ENCODE assay signal across 29 cellular contexts in the genomic region with DNA sequence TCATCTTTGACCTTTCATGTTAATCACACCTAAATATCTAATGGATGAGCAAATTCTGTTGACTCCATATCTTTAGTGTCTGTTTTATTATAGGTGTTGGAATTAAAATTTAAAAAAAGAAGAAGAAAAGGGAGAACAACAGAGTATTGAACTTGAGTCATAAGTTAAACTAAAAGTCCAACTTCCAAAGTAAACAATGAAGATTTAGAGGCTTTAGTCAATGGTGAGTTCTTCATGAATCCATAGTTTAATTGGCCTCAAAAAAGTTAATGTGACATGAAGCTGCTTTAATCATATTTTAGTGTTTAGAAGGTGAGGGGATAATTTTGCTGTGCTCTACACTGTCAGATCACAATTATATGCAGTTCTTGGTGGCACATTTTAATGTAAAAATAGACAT.
"Had no signal": no experiment of that assay in that cellular context is flagged by ENCODE, and none has a peak within 500 bp of the region (broad histone marks: within the 10 kb centered on the region; RNA-seq: fewer than 3 reads in every experiment).

No MANE protein-coding gene starts in this region.

- H3K27ac ChIP-seq: colonic mucosa, coronary artery, dorsolateral prefrontal cortex, epithelial cell of prostate, esophagus muscularis mucosa, esophagus squamous epithelium, foreskin keratinocyte, gastrocnemius medialis, gastroesophageal sphincter, heart left ventricle, heart right ventricle had no signal

- H3K36me3 ChIP-seq: colonic mucosa, esophagus muscularis mucosa, esophagus squamous epithelium, gastrocnemius medialis, gastroesophageal sphincter, heart left ventricle, heart right ventricle had no signal

- H3K4me3 Mint-ChIP-seq: dendritic cell treated with granulocyte-macrophage colony-stimulating factor and Interleukin-4, amounts not matched to agents 40 ng/mL and 50 ng/mL, for 4 days; effector memory CD8-positive, alpha-beta T cell; endodermal cell had no signal

- H3K9me3 ChIP-seq: colonic mucosa, esophagus muscularis mucosa, esophagus squamous epithelium, gastrocnemius medialis, gastroesophageal sphincter, heart left ventricle, heart right ventricle had no signal

- H3K4me3 ChIP-seq: colonic mucosa, coronary artery, dorsolateral prefrontal cortex, esophagus muscularis mucosa, esophagus squamous epithelium, gastrocnemius medialis, gastroesophageal sphincter, heart left ventricle, heart right ventricle had no signal

- H3K27ac Mint-ChIP-seq: dendritic cell treated with granulocyte-macrophage colony-stimulating factor and Interleukin-4, amounts not matched to agents 40 ng/mL and 50 ng/mL, for 4 days; effector memory CD8-positive, alpha-beta T cell; endodermal cell had no signal

- H3K4me1 ChIP-seq: colonic mucosa, esophagus muscularis mucosa, esophagus squamous epithelium, gastrocnemius medialis, gastroesophageal sphincter, heart left ventricle, heart right ventricle had no signal

- ATAC-seq: effector memory CD8-positive, alpha-beta T cell; esophagus mucosa; foreskin keratinocyte; gastrocnemius medialis; gastroesophageal sphincter; heart left ventricle; heart right ventricle had no signal

- DNase-seq: colonic mucosa; cortex of kidney; dermis blood vessel endothelial cell; dorsolateral prefrontal cortex; effector CD4-positive, alpha-beta T cell; effector CD8-positive, alpha-beta T cell; effector memory CD4-positive, alpha-beta T cell; effector memory CD8-positive, alpha-beta T cell; endodermal cell; erythroblast; esophagus squamous epithelium; foreskin fibroblast; foreskin keratinocyte; foreskin melanocyte; gastrocnemius medialis; glutamatergic neuron; head of caudate nucleus; heart left ventricle; heart right ventricle had no signal

- FAIRE-seq: colon, endometrium, endothelial cell of umbilical vein, frontal cortex had no signal

- H3K27me3 ChIP-seq: colonic mucosa, esophagus muscularis mucosa, foreskin keratinocyte, gastrocnemius medialis, gastroesophageal sphincter had no signal

- H3K27me3 Mint-ChIP-seq: dendritic cell treated with granulocyte-macrophage colony-stimulating factor and Interleukin-4, amounts not matched to agents 40 ng/mL and 50 ng/mL, for 4 days had no signal

- H3K9me3 Mint-ChIP-seq: dendritic cell treated with granulocyte-macrophage colony-stimulating factor and Interleukin-4, amounts not matched to agents 40 ng/mL and 50 ng/mL, for 4 days; effector memory CD8-positive, alpha-beta T cell; endodermal cell had no signal
